Comparison of ENCODE assay signal across 15 cellular contexts in the genomic region with DNA sequence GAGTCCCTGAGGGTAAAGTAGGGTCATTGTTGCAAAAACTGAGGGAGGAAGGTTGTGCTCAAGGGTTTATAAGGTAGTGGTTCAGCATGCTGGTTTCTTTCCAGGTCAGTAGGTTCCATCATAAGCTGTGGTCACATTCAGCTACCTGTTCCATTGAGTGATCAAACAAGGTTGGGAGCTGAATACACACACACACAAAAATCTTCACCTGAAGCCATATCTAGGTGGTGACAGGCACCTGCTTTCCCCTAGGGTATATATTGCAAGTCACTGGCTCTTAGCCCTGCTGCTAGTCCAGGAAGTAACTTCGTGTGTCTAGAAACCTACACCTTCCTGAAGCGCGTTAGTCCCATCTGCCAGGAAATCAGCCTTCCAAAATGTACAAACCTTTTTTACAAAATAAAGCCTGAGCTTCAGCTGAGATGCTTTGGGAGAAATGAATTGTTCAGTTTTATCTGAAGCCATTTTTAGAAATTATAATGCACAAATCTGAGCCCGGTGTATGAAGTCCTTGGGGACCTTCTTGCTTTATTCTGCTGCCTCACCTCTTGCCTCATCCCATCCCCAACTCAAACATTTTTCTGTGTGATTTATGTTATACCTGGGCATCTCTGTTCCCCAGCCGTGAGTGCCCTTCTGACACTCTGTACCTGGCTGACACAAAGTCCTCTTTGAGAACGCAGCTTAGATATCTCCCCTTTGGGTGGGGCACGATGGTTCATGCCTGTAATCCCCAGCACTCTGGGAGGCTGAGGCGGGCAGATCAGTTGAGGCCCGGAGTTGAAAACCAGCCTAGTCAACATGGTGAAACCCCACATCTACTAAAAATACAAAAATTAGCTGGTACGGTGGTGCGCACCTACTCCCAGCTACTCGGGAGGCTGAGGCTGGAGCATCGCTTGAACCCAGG. TPM values are rescaled to one million over a fixed set of nuclear protein-coding genes. Genes with fewer than 3 reads are reported as not detected.
DNase-seq lines count a peak whose midpoint lies in the region; ATAC-seq, FAIRE-seq and TF ChIP-seq lines count a peak whose summit lies in the region.
"Had no signal": no experiment of that assay in that cellular context is flagged by ENCODE, and none has a peak within 500 bp of the region (broad histone marks: within the 10 kb centered on the region; RNA-seq: fewer than 3 reads in every experiment).

No MANE protein-coding gene starts in this region.

- 38 to 64% (median 56%) methylated on average over 13 of the region's 13 CpGs for WGBS in small intestine, 3 donors
- 77% methylated on average over 13 of the region's 13 CpGs for WGBS in prostate gland

- peaks cover 16% of the 10 kb centered on the region for H3K4me1 Mint-ChIP-seq in T-helper 2 cell treated with Interferon-gamma antibody and Interleukin-4, amounts not matched to agents 5 μg/mL and 100 μg/mL, for 36 hours (ENCODE audit: low read depth)
- no peaks in the 10 kb centered on the region for H3K4me1 Mint-ChIP-seq in activated T-helper 17 cell treated with anti-CD3 and anti-CD28 coated beads, Interleukin-2, amount 50 U/mL, for 72 hours

- FAIRE-seq in small intestine (lab: Jason Lieb, UNC), result no peak

- DNase-seq in T-helper 2 cell treated with Interferon-gamma antibody and Interleukin-4, amounts not matched to agents 5 μg/mL and 100 μg/mL, for 36 hours (ENCODE audit: low spot score), result no peak
- no peak for DNase-seq in T-helper 2 cell
- DNase-seq in Karpas-422, result no peak
- DNase-seq in small intestine, result peak; percentile 69
- no peak for DNase-seq in prostate gland (ENCODE audit: low spot score)
- DNase-seq: activated CD4-positive, alpha-beta T cell treated with anti-CD3 and anti-CD28 coated beads for 4 hours; brain microvascular endothelial cell; Caco-2; effector CD4-positive, alpha-beta T cell; nucleus accumbens had no signal

- no peak overlapping the region for H2AFZ ChIP-seq in Karpas-422 (ENCODE audit: low read length)

- no peaks in the 10 kb centered on the region for H4K20me1 ChIP-seq in Karpas-422 (ENCODE audit: insufficient read depth, low read depth, low read length)

- H3K4me3 Mint-ChIP-seq in T-helper 2 cell treated with Interferon-gamma antibody and Interleukin-4, amounts not matched to agents 5 μg/mL and 100 μg/mL, for 36 hours, result no peak overlapping the region
- no peak overlapping the region for H3K4me3 Mint-ChIP-seq in activated T-helper 17 cell treated with anti-CD3 and anti-CD28 coated beads, Interleukin-2, amount 50 U/mL, for 72 hours

- H3K4me2 ChIP-seq in Karpas-422 (ENCODE audit: low read depth, low read length, poor library complexity, severe bottlenecking), result peak overlapping the region; percentile 36

- H3K9me3 Mint-ChIP-seq in T-helper 2 cell treated with Interferon-gamma antibody and Interleukin-4, amounts not matched to agents 5 μg/mL and 100 μg/mL, for 36 hours, result no peaks in the 10 kb centered on the region
- H3K9me3 Mint-ChIP-seq in activated T-helper 17 cell treated with anti-CD3 and anti-CD28 coated beads, Interleukin-2, amount 50 U/mL, for 72 hours, result no peaks in the 10 kb centered on the region

- H3K79me2 ChIP-seq in Karpas-422 (ENCODE audit: low read length), result no peaks in the 10 kb centered on the region

- H3K27me3 ChIP-seq in Karpas-422 (ENCODE audit: low read length) (no peaks in the 10 kb centered on the region), small intestine (ENCODE audit: control insufficient read depth in 2 of 2, insufficient read depth in 2 of 2, low read length in 2 of 2) (no peaks in the 10 kb centered on the region), prostate gland (replicated peaks; ENCODE audit: insufficient read depth) (no peaks in the 10 kb centered on the region)
- H3K27me3 ChIP-seq: brain microvascular endothelial cell had no signal

- H3K9ac ChIP-seq in Karpas-422 (ENCODE audit: low read length), result no peak overlapping the region

- intact Hi-C loops in prostate gland (cut with DNase I), result no loop called here

- H3K27ac ChIP-seq in Karpas-422 (ENCODE audit: low read length), result no peak overlapping the region
- H3K27ac ChIP-seq in small intestine (ENCODE audit: low read depth in 1 of 2, low read length in 1 of 2), result no peak overlapping the region
- no peak overlapping the region for H3K27ac ChIP-seq in prostate gland
- H3K27ac ChIP-seq: brain microvascular endothelial cell had no signal

- H3K9me2 ChIP-seq in Karpas-422 (replicated peaks; ENCODE audit: insufficient read depth, low read length), result no peaks in the 10 kb centered on the region

- TF ChIP-seq CTCF in prostate gland (IDR thresholded peaks at IDR 0.05), result no peak

- peaks cover 8% of the 10 kb centered on the region for H3K4me1 ChIP-seq in Karpas-422 (ENCODE audit: low read length)
- peaks cover 0 to 6% of the 10 kb centered on the region in 2 donors for H3K4me1 ChIP-seq in small intestine (ENCODE audit: control insufficient read depth in 2 of 2, insufficient read depth in 1 of 2, low read depth in 1 of 2, low read length in 1 of 2)
- no peaks in the 10 kb centered on the region for H3K4me1 ChIP-seq in prostate gland (replicated peaks)

- no peaks in the 10 kb centered on the region for H3K36me3 Mint-ChIP-seq in T-helper 2 cell treated with Interferon-gamma antibody and Interleukin-4, amounts not matched to agents 5 μg/mL and 100 μg/mL, for 36 hours (ENCODE audit: low read depth)
- no peaks in the 10 kb centered on the region for H3K36me3 Mint-ChIP-seq in activated T-helper 17 cell treated with anti-CD3 and anti-CD28 coated beads, Interleukin-2, amount 50 U/mL, for 72 hours (ENCODE audit: low read depth)

- peaks cover 2% of the 10 kb centered on the region for H3K27me3 Mint-ChIP-seq in T-helper 2 cell treated with Interferon-gamma antibody and Interleukin-4, amounts not matched to agents 5 μg/mL and 100 μg/mL, for 36 hours (ENCODE audit: low read depth)
- H3K27me3 Mint-ChIP-seq in activated T-helper 17 cell treated with anti-CD3 and anti-CD28 coated beads, Interleukin-2, amount 50 U/mL, for 72 hours, result no peaks in the 10 kb centered on the region

- no peak overlapping the region for H3K4me3 ChIP-seq in Karpas-422 (ENCODE audit: low read length)
- H3K4me3 ChIP-seq in small intestine (ENCODE audit: low read depth in 1 of 2, low read length in 2 of 2), result no peak overlapping the region
- H3K4me3 ChIP-seq in prostate gland, result no peak overlapping the region
- H3K4me3 ChIP-seq: lung had no signal

- no peaks in the 10 kb centered on the region for H3K9me3 ChIP-seq in Karpas-422 (ENCODE audit: low read length)
- no peaks in the 10 kb centered on the region for H3K9me3 ChIP-seq in small intestine (ENCODE audit: control insufficient read depth, low read depth)
- no peaks in the 10 kb centered on the region for H3K9me3 ChIP-seq in prostate gland
- H3K9me3 ChIP-seq: Caco-2 had no signal

- H3K27ac Mint-ChIP-seq in T-helper 2 cell treated with Interferon-gamma antibody and Interleukin-4, amounts not matched to agents 5 μg/mL and 100 μg/mL, for 36 hours, result peak overlapping the region; percentile 56
- H3K27ac Mint-ChIP-seq in activated T-helper 17 cell treated with anti-CD3 and anti-CD28 coated beads, Interleukin-2, amount 50 U/mL, for 72 hours, result peak overlapping the region; percentile 8

- no peak for TF ChIP-seq POLR2A in prostate gland (IDR thresholded peaks at IDR 0.05)

- no peaks in the 10 kb centered on the region for H3K36me3 ChIP-seq in Karpas-422 (ENCODE audit: insufficient read depth, low read length)
- no peaks in the 10 kb centered on the region for H3K36me3 ChIP-seq in small intestine (ENCODE audit: control insufficient read depth in 2 of 2, insufficient read depth in 2 of 2, low read length in 2 of 2)
- H3K36me3 ChIP-seq in prostate gland, result no peaks in the 10 kb centered on the region
- H3K36me3 ChIP-seq: brain microvascular endothelial cell had no signal

- ATAC-seq in activated T-helper 17 cell treated with anti-CD3 and anti-CD28 coated beads, Interleukin-2, amount 50 U/mL, for 72 hours (replicated peaks), result no peak
- ATAC-seq in HG03159 (IDR thresholded peaks at IDR 0.05; ENCODE audit: unreplicated experiment) (no peak), GM21576 (IDR thresholded peaks at IDR 0.05; ENCODE audit: unreplicated experiment) (no peak)
- ATAC-seq: HCT116 had no signal

RNA-seq across cellular contexts. Expression of a gene that starts 10.6 kb away (rescaled TPM):
- 171 and 292 TPM in 2 replicates for total RNA-seq in Karpas-422 (2014; rRNA removed; shearing (Covaris generic); ENCODE audit: low replicate concordance)
- 100 to 1,000 TPM; 129 to 132 TPM for total RNA-seq in activated T-helper 17 cell treated with anti-CD3 and anti-CD28 coated beads, Interleukin-2, amount 50 U/mL, for 72 hours
- polyA plus RNA-seq in small intestine, result 100 to 1,000 TPM; 218 to 370 (median 226) TPM
- total RNA-seq in prostate gland, result 100 to 1,000 TPM; 213 to 243 TPM

RNA-seq across cellular contexts. Expression of a gene that starts 11.3 kb away (rescaled TPM):
- total RNA-seq in Karpas-422 (2014; rRNA removed; shearing (Covaris generic); ENCODE audit: low replicate concordance), result 1.4 TPM in 1 of 2 replicates, not detected in the other
- 1 to 10 TPM; 3.8 to 4.2 TPM for total RNA-seq in activated T-helper 17 cell treated with anti-CD3 and anti-CD28 coated beads, Interleukin-2, amount 50 U/mL, for 72 hours
- 1 to 10 TPM; 2.0 to 3.2 (median 2.2) TPM for polyA plus RNA-seq in small intestine
- total RNA-seq in prostate gland, result 1 to 10 TPM; 4.4 to 6.1 TPM

RNA-seq across cellular contexts. Expression of a gene that starts 18.7 kb away (rescaled TPM):
- total RNA-seq in Karpas-422 (2014; rRNA removed; shearing (Covaris generic); ENCODE audit: low replicate concordance), result 13.0 and 16.6 TPM in 2 replicates
- 10 to 100 TPM; 15.0 to 21.6 TPM for total RNA-seq in activated T-helper 17 cell treated with anti-CD3 and anti-CD28 coated beads, Interleukin-2, amount 50 U/mL, for 72 hours
- 1 to 10 TPM; 2.5 to 9.2 (median 5.7) TPM for polyA plus RNA-seq in small intestine
- total RNA-seq in prostate gland, result 10 to 100 TPM in 1 of 2 donors, 1 to 10 TPM in 1; 1.6 to 16.1 TPM

RNA-seq across cellular contexts. Expression of a gene that starts 18.9 kb away (rescaled TPM):
- total RNA-seq in Karpas-422 (2014; rRNA removed; shearing (Covaris generic); ENCODE audit: low replicate concordance), result 30.6 and 34.3 TPM in 2 replicates
- total RNA-seq in activated T-helper 17 cell treated with anti-CD3 and anti-CD28 coated beads, Interleukin-2, amount 50 U/mL, for 72 hours, result 10 to 100 TPM; 29.6 to 55.0 TPM
- polyA plus RNA-seq in small intestine, result 10 to 100 TPM; 12.2 to 33.5 (median 20.1) TPM
- total RNA-seq in prostate gland, result 10 to 100 TPM; 68.3 to 79.8 TPM

RNA-seq across cellular contexts. Expression of a gene that starts 20.4 kb away (rescaled TPM):
- total RNA-seq in Karpas-422 (2014; rRNA removed; shearing (Covaris generic); ENCODE audit: low replicate concordance), result 15.8 and 23.3 TPM in 2 replicates
- 10 to 100 TPM; 15.4 to 22.1 TPM for total RNA-seq in activated T-helper 17 cell treated with anti-CD3 and anti-CD28 coated beads, Interleukin-2, amount 50 U/mL, for 72 hours
- 10 to 100 TPM; 16.7 to 28.0 (median 25.1) TPM for polyA plus RNA-seq in small intestine
- 10 to 100 TPM; 21.2 to 43.4 TPM for total RNA-seq in prostate gland
